9 cellular contexts compared by ENCODE assay signal in genomic region chr10:124560377-124560776, GRCh38.
DNase-seq lines count a peak whose midpoint lies in the region; ATAC-seq and TF ChIP-seq lines count a peak whose summit lies in the region.
"Had no signal": no experiment of that assay in that cellular context is flagged by ENCODE, and none has a peak within 500 bp of the region (broad histone marks: within the 10 kb centered on the region; RNA-seq: fewer than 3 reads in every experiment).

No MANE protein-coding gene starts in this region.

- no peak overlapping the region for H3K4me3 Mint-ChIP-seq in nephron progenitor cell

- intact Hi-C loops in Right ventricle myocardium inferior (cut with DNase I) (loop anchor here (5.0 kb wide), 1 partner anchor 62 kb away; no protein-coding TSS in a partner anchor), cardiac septum (cut with DNase I) (no loop called here)

- peaks cover 6% of the 10 kb centered on the region for H3K36me3 Mint-ChIP-seq in nephron progenitor cell (ENCODE audit: low read depth)

- DNase-seq in Right ventricle myocardium inferior (ENCODE audit: missing footprints) (peak; percentile 70), cardiac septum (ENCODE audit: low spot score) (no peak), fibroblast of the conjunctiva (ENCODE audit: low read depth) (peak; percentile 61), nephron progenitor cell (no peak), DMS153 treated with DMSO at 0.1 percent for 48 hours (lab: John Stamatoyannopoulos, UW; ENCODE audit: unreplicated experiment) (no peak), activated T-cell treated with anti-CD3 and anti-CD28 coated beads for 4 hours (no peak)
- DNase-seq: activated naive CD4-positive, alpha-beta T cell treated with Interleukin-2 at 50 U/mL for 16 hours had no signal

- no peak for TF ChIP-seq CTCF in nephron progenitor cell (IDR thresholded peaks at IDR 0.05)

- ATAC-seq in Right ventricle myocardium inferior (peak; percentile 87), GM19455 (IDR thresholded peaks at IDR 0.05; ENCODE audit: unreplicated experiment) (no peak), HG03159 (IDR thresholded peaks at IDR 0.05; ENCODE audit: unreplicated experiment) (no peak)

- peaks cover 2% of the 10 kb centered on the region for H3K27me3 Mint-ChIP-seq in nephron progenitor cell (ENCODE audit: low read depth, poor library complexity)

- H3K27ac Mint-ChIP-seq in nephron progenitor cell: peak overlapping the region; percentile 45

- H3K4me1 Mint-ChIP-seq in nephron progenitor cell: peaks cover 22% of the 10 kb centered on the region

- peaks cover 14% of the 10 kb centered on the region for H3K9me3 Mint-ChIP-seq in nephron progenitor cell

Comparison
In these comparisons a context has a peak if more than half of its experiments do, and no peak if none do; other contexts are left out.
1. DNase-seq: peak in Right ventricle myocardium inferior (single experiment) and fibroblast of the conjunctiva (single experiment); none in cardiac septum (single experiment), nephron progenitor cell (single experiment), DMS153 treated with DMSO at 0.1 percent for 48 hours (single experiment) and activated T-cell treated with anti-CD3 and anti-CD28 coated beads for 4 hours (single experiment).